Comparison of ENCODE assay signal across 16 cellular contexts in genomic region chr14:50308363-50308762, GRCh38.
"Had no signal": no experiment of that assay in that cellular context is flagged by ENCODE, and none has a peak within 500 bp of the region (broad histone marks: within the 10 kb centered on the region; RNA-seq: fewer than 3 reads in every experiment).

No MANE protein-coding gene starts in this region.

- H3K27me3 ChIP-seq: ascending aorta, neutrophil, uterus had no signal

- H3K4me3 ChIP-seq: ascending aorta, left ventricle myocardium inferior, uterus had no signal

- H3K36me3 ChIP-seq: ascending aorta, left ventricle myocardium inferior, neutrophil, uterus had no signal

- H3K4me1 ChIP-seq: uterus had no signal

- DNase-seq: activated CD4-positive, alpha-beta T cell treated with anti-CD3 and anti-CD28 coated beads for 1 hour; activated CD4-positive, alpha-beta T cell treated with anti-CD3 and anti-CD28 coated beads, Interleukin-2, amount 50 U/mL, for 4 hours; activated naive CD4-positive, alpha-beta T cell treated with Interleukin-2 at 50 U/mL for 16 hours; activated naive CD8-positive, alpha-beta T cell treated with anti-CD3 and anti-CD28 coated beads, Interleukin-2, amount 50 U/mL, for 24 hours; activated T-cell treated with anti-CD3 and anti-CD28 coated beads for 4 hours; dermis blood vessel endothelial cell; effector memory CD8-positive, alpha-beta T cell; kidney; left ventricle myocardium inferior; naive thymus-derived CD8-positive, alpha-beta T cell; stimulated activated CD4-positive, alpha-beta T cell treated with anti-CD3 and anti-CD28 coated beads, Interleukin-12 subunit alpha, Interleukin-12 subunit beta, amount 100 ng/mL, for 4 hours; T1000; uterus had no signal

- H3K9me3 ChIP-seq: ascending aorta, left ventricle myocardium inferior, neutrophil, uterus had no signal

- H3K27ac ChIP-seq: ascending aorta, epithelial cell of prostate, left ventricle myocardium inferior, neutrophil, uterus had no signal

- FAIRE-seq: kidney had no signal
